ENCODE assay signal across 10 cellular contexts in the genomic region with DNA sequence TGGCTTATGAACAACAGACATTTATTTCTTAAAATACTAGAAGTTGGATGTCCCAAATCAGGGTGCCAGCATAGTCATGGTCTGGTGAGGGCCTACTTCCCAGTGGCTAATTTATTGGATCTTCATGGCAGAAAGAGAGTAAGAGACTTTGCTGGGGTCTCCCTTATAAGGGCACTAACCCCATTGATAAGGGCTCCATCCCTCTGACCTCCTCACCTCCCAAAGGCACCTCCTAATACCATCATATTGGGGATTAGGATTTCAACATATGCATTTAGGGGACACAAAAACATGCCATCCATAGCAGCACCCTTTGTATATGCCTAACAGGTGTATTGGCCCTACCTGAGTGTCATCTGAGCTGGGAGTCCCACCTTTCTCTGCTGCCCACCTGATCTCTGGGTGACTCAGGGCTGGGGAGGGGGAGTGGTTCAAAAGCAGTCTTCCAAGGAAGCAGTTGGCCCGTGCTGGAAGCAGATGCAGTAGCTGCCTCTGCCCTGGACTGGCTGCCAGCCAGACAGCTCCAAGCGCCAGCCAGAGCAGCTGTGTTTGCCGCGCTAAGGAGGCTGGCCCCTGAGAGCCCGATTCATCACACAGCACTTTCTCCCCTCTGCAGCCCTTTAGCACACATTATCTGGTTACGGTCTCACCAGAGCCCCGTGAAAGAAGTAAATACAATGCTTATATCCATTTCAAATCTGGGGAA.
DNase-seq lines count a peak whose midpoint lies in the region; ATAC-seq and TF ChIP-seq lines count a peak whose summit lies in the region.
"Had no signal": no experiment of that assay in that cellular context is flagged by ENCODE, and none has a peak within 500 bp of the region (broad histone marks: within the 10 kb centered on the region; RNA-seq: fewer than 3 reads in every experiment).

No MANE protein-coding gene starts in this region.

- no peaks in the 10 kb centered on the region for H3K9me3 ChIP-seq in colonic mucosa

- intact Hi-C loops in colonic mucosa (cut with DNase I) = no loop called here

- H3K4me3 ChIP-seq in colonic mucosa = no peak overlapping the region
- H3K4me3 ChIP-seq: SK-N-MC had no signal

- ATAC-seq in HG03280 (IDR thresholded peaks at IDR 0.05; ENCODE audit: unreplicated experiment) = no peak

- H3K36me3 ChIP-seq in colonic mucosa = no peaks in the 10 kb centered on the region

- no peaks in the 10 kb centered on the region for H3K4me1 ChIP-seq in colonic mucosa

- DNase-seq in AG20443 (ENCODE audit: low spot score) = peak; percentile 82
- DNase-seq in NCI-H2081 treated with DMSO at 0.1 percent for 48 hours (lab: John Stamatoyannopoulos, UW) = peak; percentile 59
- DNase-seq in colonic mucosa = peak; percentile 49
- peak; percentile 51 for DNase-seq in midbrain (lab: John Stamatoyannopoulos, UW)
- DNase-seq in DMS114 treated with DMSO at 0.1 percent for 48 hours (lab: John Stamatoyannopoulos, UW; ENCODE audit: unreplicated experiment) = no peak
- no peak for DNase-seq in HUDEP-2 (lab: John Stamatoyannopoulos, UW; ENCODE audit: unreplicated experiment in 76 of 76)
- no peak for DNase-seq in activated T-cell treated with anti-CD3 and anti-CD28 coated beads for 4 hours
- DNase-seq: CD4-positive, alpha-beta T cell had no signal

- TF ChIP-seq CTCF in colonic mucosa (IDR thresholded peaks at IDR 0.05) = no peak

- H3K27me3 ChIP-seq in colonic mucosa = no peaks in the 10 kb centered on the region

- no peak overlapping the region for H3K27ac ChIP-seq in colonic mucosa
- H3K27ac ChIP-seq: SK-N-MC had no signal

- H3K9ac ChIP-seq in colonic mucosa (ENCODE audit: low read depth in 2 of 2, low read length in 2 of 2) = no peak overlapping the region

Comparison
In these comparisons a context has a peak if more than half of its experiments do, and no peak if none do; other contexts are left out.
1. DNase-seq: peak in AG20443 (single experiment), NCI-H2081 treated with DMSO at 0.1 percent for 48 hours (single experiment), colonic mucosa (single experiment) and midbrain (single experiment); none in DMS114 treated with DMSO at 0.1 percent for 48 hours (single experiment), HUDEP-2 (0 of 76) and activated T-cell treated with anti-CD3 and anti-CD28 coated beads for 4 hours (single experiment).